Comparison of ENCODE assay signal across 2 cellular contexts in the genomic region with DNA sequence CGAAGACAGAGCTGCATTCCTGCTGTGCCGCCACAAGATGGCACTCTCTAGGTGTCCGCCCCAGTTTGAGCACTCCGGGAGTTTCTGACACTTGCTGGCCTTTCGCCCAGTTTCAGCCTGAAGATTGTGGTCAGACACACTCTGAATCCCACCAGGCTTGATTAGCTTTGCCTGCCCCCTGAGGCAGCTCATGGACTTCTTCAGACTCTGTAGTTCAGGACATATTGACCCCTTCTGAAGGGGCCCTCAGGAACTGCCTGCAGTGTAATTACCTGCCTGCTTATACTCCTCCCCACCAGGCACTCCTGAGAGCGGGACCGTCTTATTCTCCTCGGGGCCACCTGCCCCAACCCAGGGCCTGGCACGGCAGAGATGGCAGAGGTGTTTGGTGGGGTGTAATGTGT.
A peak's percentile ranks its signal among the peaks of the same experiment; 100 is the strongest.
TF ChIP-seq lines count a peak whose summit lies in the region.

No MANE protein-coding gene starts in this region.

TF ChIP-seq in HCT116, 20 proteins besides CTCF, POLR2A, EP300 and RAD21:
- TF ChIP-seq SP1 (IDR thresholded peaks at IDR 0.05; ENCODE audit: low read depth) (no peak), ZNF274 (IDR thresholded peaks at IDR 0.05; ENCODE audit: low read depth, low read length) (no peak), CBX3 (IDR thresholded peaks at IDR 0.05; ENCODE audit: low read depth) (no peak), YY1 (IDR thresholded peaks at IDR 0.05; ENCODE audit: extremely low read depth, insufficient replicate concordance, low read depth, low read length) (no peak), JUND (IDR thresholded peaks at IDR 0.05) (no peak), EZH2phosphoT487 (IDR thresholded peaks at IDR 0.05; ENCODE audit: borderline replicate concordance) (no peak)
- TF ChIP-seq, protein P1, sequence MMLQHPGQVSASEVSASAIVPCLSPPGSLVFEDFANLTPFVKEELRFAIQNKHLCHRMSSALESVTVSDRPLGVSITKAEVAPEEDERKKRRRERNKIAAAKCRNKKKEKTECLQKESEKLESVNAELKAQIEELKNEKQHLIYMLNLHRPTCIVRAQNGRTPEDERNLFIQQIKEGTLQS (IDR thresholded peaks at IDR 0.05), result no peak

TF ChIP-seq in GM12878, 131 proteins besides CTCF, POLR2A, EP300 and RAD21:
- no peak for TF ChIP-seq EED (IDR thresholded peaks at IDR 0.05; ENCODE audit: low read depth)
- peak; percentile 41; the same call in 1 of the 2 replicates for TF ChIP-seq RUNX3 (IDR thresholded peaks at IDR 0.05; ENCODE audit: low read length)
- peak; percentile 92 for TF ChIP-seq SMC3 (IDR thresholded peaks at IDR 0.05; ENCODE audit: borderline replicate concordance, low read length)
- TF ChIP-seq CREM (IDR thresholded peaks at IDR 0.05; ENCODE audit: low read depth), result no peak
- TF ChIP-seq, protein P2, sequence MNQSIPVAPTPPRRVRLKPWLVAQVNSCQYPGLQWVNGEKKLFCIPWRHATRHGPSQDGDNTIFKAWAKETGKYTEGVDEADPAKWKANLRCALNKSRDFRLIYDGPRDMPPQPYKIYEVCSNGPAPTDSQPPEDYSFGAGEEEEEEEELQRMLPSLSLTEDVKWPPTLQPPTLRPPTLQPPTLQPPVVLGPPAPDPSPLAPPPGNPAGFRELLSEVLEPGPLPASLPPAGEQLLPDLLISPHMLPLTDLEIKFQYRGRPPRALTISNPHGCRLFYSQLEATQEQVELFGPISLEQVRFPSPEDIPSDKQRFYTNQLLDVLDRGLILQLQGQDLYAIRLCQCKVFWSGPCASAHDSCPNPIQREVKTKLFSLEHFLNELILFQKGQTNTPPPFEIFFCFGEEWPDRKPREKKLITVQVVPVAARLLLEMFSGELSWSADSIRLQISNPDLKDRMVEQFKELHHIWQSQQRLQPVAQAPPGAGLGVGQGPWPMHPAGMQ (IDR thresholded peaks at IDR 0.05; ENCODE audit: borderline replicate concordance), result no peak
- TF ChIP-seq, protein P3, sequence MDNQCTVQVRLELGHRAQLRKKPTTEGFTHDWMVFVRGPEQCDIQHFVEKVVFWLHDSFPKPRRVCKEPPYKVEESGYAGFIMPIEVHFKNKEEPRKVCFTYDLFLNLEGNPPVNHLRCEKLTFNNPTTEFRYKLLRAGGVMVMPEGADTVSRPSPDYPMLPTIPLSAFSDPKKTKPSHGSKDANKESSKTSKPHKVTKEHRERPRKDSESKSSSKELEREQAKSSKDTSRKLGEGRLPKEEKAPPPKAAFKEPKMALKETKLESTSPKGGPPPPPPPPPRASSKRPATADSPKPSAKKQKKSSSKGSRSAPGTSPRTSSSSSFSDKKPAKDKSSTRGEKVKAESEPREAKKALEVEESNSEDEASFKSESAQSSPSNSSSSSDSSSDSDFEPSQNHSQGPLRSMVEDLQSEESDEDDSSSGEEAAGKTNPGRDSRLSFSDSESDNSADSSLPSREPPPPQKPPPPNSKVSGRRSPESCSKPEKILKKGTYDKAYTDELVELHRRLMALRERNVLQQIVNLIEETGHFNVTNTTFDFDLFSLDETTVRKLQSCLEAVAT (IDR thresholded peaks at IDR 0.05), result peak; percentile 49; the same call in 1 of the 2 replicates
TF ChIP-seq in GM12878: peak in this region for 3.
